1 cellular context compared by ENCODE assay signal in the genomic region with DNA sequence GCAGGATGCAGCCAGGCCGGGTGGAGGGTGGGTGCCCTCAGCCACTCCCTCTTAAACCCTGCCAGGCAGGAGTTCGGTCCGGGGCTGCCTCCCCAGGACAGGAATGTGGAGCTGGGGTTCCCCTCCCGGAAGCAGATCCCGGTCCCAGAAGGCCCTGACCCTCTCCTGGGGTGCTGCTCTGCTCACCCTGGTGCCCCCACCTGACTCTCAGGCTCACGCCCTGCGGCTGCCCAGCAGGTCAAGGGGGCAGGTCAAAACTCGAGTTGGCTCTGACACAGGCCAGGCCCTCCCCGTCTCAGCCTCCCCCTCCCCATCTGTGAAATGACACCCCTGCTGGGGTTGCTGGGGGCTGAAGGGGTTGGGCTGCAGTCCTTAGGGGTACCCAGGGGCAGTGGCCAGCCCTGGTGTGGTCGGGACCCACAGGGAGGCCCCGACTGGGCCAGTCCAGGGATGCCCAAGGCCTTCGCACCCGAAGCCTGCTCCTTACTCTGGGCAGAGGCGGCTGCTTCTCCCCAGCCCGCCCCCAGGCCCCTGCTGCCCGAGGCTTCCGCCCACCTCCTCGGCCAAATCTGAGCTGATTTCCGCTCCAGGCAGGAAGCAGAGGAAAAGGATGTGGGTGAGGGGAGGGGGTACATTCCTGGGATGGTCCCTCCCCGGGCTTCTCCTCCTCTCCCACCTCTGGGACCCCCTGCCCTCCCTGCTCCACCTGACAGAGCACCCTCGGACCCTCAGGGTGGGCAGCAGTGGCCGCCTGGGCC.
TF ChIP-seq lines count a peak whose summit lies in the region.

No MANE protein-coding gene starts in this region.

TF ChIP-seq in SK-N-SH treated with all-trans-retinoic acid at 6 μM for 48 hours, 23 proteins besides CTCF, POLR2A, EP300 and RAD21 (continued from another document):
- TF ChIP-seq, protein P1, sequence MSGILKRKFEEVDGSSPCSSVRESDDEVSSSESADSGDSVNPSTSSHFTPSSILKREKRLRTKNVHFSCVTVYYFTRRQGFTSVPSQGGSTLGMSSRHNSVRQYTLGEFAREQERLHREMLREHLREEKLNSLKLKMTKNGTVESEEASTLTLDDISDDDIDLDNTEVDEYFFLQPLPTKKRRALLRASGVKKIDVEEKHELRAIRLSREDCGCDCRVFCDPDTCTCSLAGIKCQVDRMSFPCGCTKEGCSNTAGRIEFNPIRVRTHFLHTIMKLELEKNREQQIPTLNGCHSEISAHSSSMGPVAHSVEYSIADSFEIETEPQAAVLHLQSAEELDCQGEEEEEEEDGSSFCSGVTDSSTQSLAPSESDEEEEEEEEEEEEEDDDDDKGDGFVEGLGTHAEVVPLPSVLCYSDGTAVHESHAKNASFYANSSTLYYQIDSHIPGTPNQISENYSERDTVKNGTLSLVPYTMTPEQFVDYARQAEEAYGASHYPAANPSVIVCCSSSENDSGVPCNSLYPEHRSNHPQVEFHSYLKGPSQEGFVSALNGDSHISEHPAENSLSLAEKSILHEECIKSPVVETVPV (CRISPR knock-in tag; IDR thresholded peaks at IDR 0.05): no peak
- no peak for TF ChIP-seq BACH2 (CRISPR knock-in tag; IDR thresholded peaks at IDR 0.05; ENCODE audit: borderline replicate concordance)
- TF ChIP-seq ZNF565 (CRISPR knock-in tag; conservative IDR thresholded peaks at IDR 0.05; ENCODE audit: low read depth): no peak
- TF ChIP-seq TCF4 (CRISPR knock-in tag; IDR thresholded peaks at IDR 0.05; ENCODE audit: borderline replicate concordance): no peak
- TF ChIP-seq SNAI2 (CRISPR knock-in tag; IDR thresholded peaks at IDR 0.05): no peak
- no peak for TF ChIP-seq OSR1 (CRISPR knock-in tag; IDR thresholded peaks at IDR 0.05)
- TF ChIP-seq GLIS3 (CRISPR knock-in tag; IDR thresholded peaks at IDR 0.05): no peak
- no peak for TF ChIP-seq ZNF70 (CRISPR knock-in tag; IDR thresholded peaks at IDR 0.05)
- no peak for TF ChIP-seq ESRRG (CRISPR knock-in tag; IDR thresholded peaks at IDR 0.05)
- no peak for TF ChIP-seq TOX (CRISPR knock-in tag; IDR thresholded peaks at IDR 0.05; ENCODE audit: borderline replicate concordance)
- no peak for TF ChIP-seq CSDC2 (CRISPR knock-in tag; IDR thresholded peaks at IDR 0.05)
- TF ChIP-seq POU6F1 (CRISPR knock-in tag; IDR thresholded peaks at IDR 0.05; ENCODE audit: borderline replicate concordance, low read depth): no peak
- TF ChIP-seq RARB (CRISPR knock-in tag; IDR thresholded peaks at IDR 0.05): no peak
